ENCODE assay signal across 11 cellular contexts in genomic region chr5:148912714-148913398, GRCh38.
DNase-seq lines count a peak whose midpoint lies in the region; ATAC-seq, FAIRE-seq and TF ChIP-seq lines count a peak whose summit lies in the region.
"Had no signal": no experiment of that assay in that cellular context is flagged by ENCODE, and none has a peak within 500 bp of the region (broad histone marks: within the 10 kb centered on the region; RNA-seq: fewer than 3 reads in every experiment).

No MANE protein-coding gene starts in this region.

- H3K4me2 ChIP-seq in mammary epithelial cell (ENCODE audit: insufficient read depth, low read depth, low read length) (peak overlapping the region; percentile 71), HepG2 (ENCODE audit: low read depth, low read length) (no peak overlapping the region)

- H3K4me3 ChIP-seq in AG04449 (ENCODE audit: low read depth, low read length) = peak overlapping the region; percentile 13
- no peak overlapping the region for H3K4me3 ChIP-seq in HUES48 (ENCODE audit: low read depth, low read length)
- H3K4me3 ChIP-seq in mammary epithelial cell (replicated peaks in 1 of 3; ENCODE audit: insufficient read depth in 1 of 3, low read depth in 2 of 3, low read length in 3 of 3) = no peak overlapping the region
- no peak overlapping the region for H3K4me3 ChIP-seq in HepG2 (replicated peaks in 1 of 3; ENCODE audit: insufficient read depth in 1 of 3, low read depth in 2 of 3, low read length in 3 of 3)

- BruUV-seq in mammary epithelial cell (replicated peaks; lab: Mats Ljungman, UMichigan) (no TSS peak), HepG2 (replicated peaks; lab: Mats Ljungman, UMichigan) (no TSS peak)

- TF ChIP-seq RAD21 in HepG2 (CRISPR knock-in tag; IDR thresholded peaks at IDR 0.05) = no peak

- no peak for TF ChIP-seq POLR2A in HepG2 (IDR thresholded peaks at IDR 0.05; ENCODE audit: insufficient read depth in 1 of 2, low read depth in 2 of 2, low read length in 2 of 2)

- H2AFZ ChIP-seq in mammary epithelial cell (ENCODE audit: low read depth, low read length) = no peak overlapping the region
- H2AFZ ChIP-seq in HepG2 (ENCODE audit: low read length) = no peak overlapping the region

- 0% methylated on average over 9 of the region's 9 CpGs for WGBS in mammary epithelial cell (ENCODE audit: low coverage, missing lambda C conversion rate)
- 0% methylated on average over 9 of the region's 9 CpGs for WGBS in HepG2 (ENCODE audit: low lambda C conversion rate)

- FAIRE-seq in HepG2 (lab: Jason Lieb, UNC) = peak; percentile 37

- no peak overlapping the region for H3K9ac ChIP-seq in HUES48 (ENCODE audit: low read depth, low read length)
- peak overlapping the region; percentile 95 for H3K9ac ChIP-seq in mammary epithelial cell (ENCODE audit: insufficient read depth, low read length)
- no peak overlapping the region for H3K9ac ChIP-seq in HepG2 (ENCODE audit: insufficient read depth, low read depth, low read length)

- intact Hi-C loops in mammary epithelial cell (cut with micrococcal nuclease) (loop anchor here (1.0 to 5.0 kb wide), 10 partner anchors 26 to 201 kb away; partner anchors contain the start of gene SH3TC2), HepG2 (cut with micrococcal nuclease; ENCODE audit: unreplicated experiment) (loop anchor here (1.0 to 2.0 kb wide), 3 partner anchors 86 to 201 kb away; no protein-coding TSS in a partner anchor)

- no peaks in the 10 kb centered on the region for H4K20me1 ChIP-seq in mammary epithelial cell (ENCODE audit: insufficient read depth, low read length)
- H4K20me1 ChIP-seq in HepG2 (ENCODE audit: insufficient read depth, low read length) = no peaks in the 10 kb centered on the region

- TF ChIP-seq CTCF in AG04449 (IDR thresholded peaks at IDR 0.05; ENCODE audit: insufficient read depth, low read length, missing control alignments) = peak; percentile 23
- TF ChIP-seq CTCF in mammary epithelial cell (conservative IDR thresholded peaks at IDR 0.05 in 1 of 2, IDR thresholded peaks at IDR 0.05 in 1 of 2; ENCODE audit: extremely low read depth in 1 of 2, insufficient read depth in 1 of 2, low read depth in 1 of 2, low read length in 2 of 2) = peak; percentile 44 to 70
- TF ChIP-seq CTCF in HepG2 (CRISPR knock-in tag; IDR thresholded peaks at IDR 0.05) = peak; percentile 49

- H3K36me3 ChIP-seq in HUES48 (ENCODE audit: control insufficient read depth, insufficient read depth, low read length) = no peaks in the 10 kb centered on the region
- H3K36me3 ChIP-seq in mammary epithelial cell (ENCODE audit: insufficient read depth, low read length) = no peaks in the 10 kb centered on the region
- H3K36me3 ChIP-seq in HepG2 (replicated peaks in 1 of 2; ENCODE audit: control insufficient read depth in 1 of 2, insufficient read depth in 2 of 2, low read length in 2 of 2) = no peaks in the 10 kb centered on the region
- H3K36me3 ChIP-seq: neutrophil had no signal

- in situ Hi-C loops in mammary epithelial cell (cut with MboI; ENCODE audit: low sequenced_read_pairs in 2 of 2) = loop anchor here in 1 of 2 donors (5.0 kb wide), 3 partner anchors 49 to 81 kb away; no protein-coding TSS in a partner anchor
- in situ Hi-C loops in HepG2 (cut with HindIII; ENCODE audit: extremely low pct_ligation_motif_present, low pct_unique_long_range_greater_than_20kb) = no loop called here

- peak; percentile 79 for ATAC-seq in HepG2
- ATAC-seq in HG02642 (IDR thresholded peaks at IDR 0.05; ENCODE audit: poor library complexity, unreplicated experiment) = no peak

- peak; percentile 93 for DNase-seq in AG04449 (ENCODE audit: low read depth, low spot score)
- peak; percentile 100 for DNase-seq in mammary epithelial cell
- DNase-seq in HepG2 (ENCODE audit: low spot score) = peak; percentile 16
- DNase-seq in NCI-H1048 (lab: John Stamatoyannopoulos, UW) = no peak
- DNase-seq in putamen (ENCODE audit: low spot score) = no peak
- DNase-seq in NK-92 treated with Interleukin-12 subunit alpha and Interleukin-12 subunit beta, amount 100 ng/mL, for 24 hours (lab: John Stamatoyannopoulos, UW) = no peak
- DNase-seq: activated T-cell treated with anti-CD3 and anti-CD28 coated beads for 4 hours, Karpas-422 had no signal

- dilution Hi-C loops in mammary epithelial cell (cut with HindIII; ENCODE audit: low sequenced_read_pairs) = loop anchor here (5.0 kb wide), 3 partner anchors 64 to 199 kb away; no protein-coding TSS in a partner anchor

- CTCF ChIA-PET in AG04449 (lab: Yijun Ruan, JAX) (interaction anchor here (0.8 to 2.3 kb wide), 10 partner anchors 15 to 202 kb away, joined by 3 to 7 read pairs (median 4); no protein-coding TSS in a partner anchor), mammary epithelial cell (lab: Charles Lee; ENCODE audit: low non-redundant PET) (interaction anchor here (0.5 to 1.2 kb wide), 5 partner anchors 44 to 202 kb away, joined by 3 to 21 read pairs (median 4); no protein-coding TSS in a partner anchor), HepG2 (lab: Yijun Ruan, JAX; ENCODE audit: low intra/inter-chr PET ratio, low total read pairs) (no interaction called here)

- peaks cover 26% of the 10 kb centered on the region for H3K4me1 ChIP-seq in HUES48 (ENCODE audit: control insufficient read depth, insufficient read depth, low read length)
- H3K4me1 ChIP-seq in mammary epithelial cell (ENCODE audit: insufficient read depth, low read length) = peaks cover 66% of the 10 kb centered on the region
- H3K4me1 ChIP-seq in HepG2 (ENCODE audit: insufficient read depth, low read length) = no peaks in the 10 kb centered on the region

- POLR2A ChIA-PET in AG04449 (lab: Yijun Ruan, JAX) (no interaction called here), HepG2 (lab: Yijun Ruan, JAX) (no interaction called here)

- TF ChIP-seq EP300 in HepG2 (IDR thresholded peaks at IDR 0.05; ENCODE audit: low read depth in 2 of 2, low read length in 2 of 2) (no peak), HepG2 (CRISPR knock-in tag; IDR thresholded peaks at IDR 0.05; ENCODE audit: borderline replicate concordance) (no peak)

- H3K27me3 ChIP-seq in HUES48 (ENCODE audit: control insufficient read depth, insufficient read depth, low read length) (no peaks in the 10 kb centered on the region), mammary epithelial cell (ENCODE audit: insufficient read depth, low read length) (no peaks in the 10 kb centered on the region), HepG2 (ENCODE audit: control insufficient read depth in 1 of 2, insufficient read depth in 2 of 2, low read length in 2 of 2) (no peaks in the 10 kb centered on the region)
- H3K27me3 ChIP-seq: neutrophil had no signal

- H3K9me3 ChIP-seq in HUES48 (ENCODE audit: control insufficient read depth, insufficient read depth, low read length) (no peaks in the 10 kb centered on the region), mammary epithelial cell (replicated peaks; ENCODE audit: insufficient read depth, low read length) (no peaks in the 10 kb centered on the region), HepG2 (ENCODE audit: low read length) (no peaks in the 10 kb centered on the region)
- H3K9me3 ChIP-seq: neutrophil had no signal

- peak overlapping the region; percentile 97 for H3K27ac ChIP-seq in HUES48 (ENCODE audit: low read depth, low read length)
- peak overlapping the region; percentile 100 for H3K27ac ChIP-seq in mammary epithelial cell (ENCODE audit: insufficient read depth, low read depth, low read length)
- no peak overlapping the region for H3K27ac ChIP-seq in HepG2 (ENCODE audit: extremely low read length, insufficient read depth, low read length)
- H3K27ac ChIP-seq: neutrophil had no signal

- no peaks in the 10 kb centered on the region for H3K79me2 ChIP-seq in mammary epithelial cell (ENCODE audit: insufficient read depth, low read length)
- H3K79me2 ChIP-seq in HepG2 (ENCODE audit: insufficient read depth, low read length) = no peaks in the 10 kb centered on the region

TF ChIP-seq in HepG2, 621 proteins besides CTCF, POLR2A, EP300 and RAD21:
- TF ChIP-seq SMC3 (IDR thresholded peaks at IDR 0.05; ENCODE audit: low read length) (peak; percentile 27; the same call in 1 of the 2 replicates), ZFX (CRISPR knock-in tag; IDR thresholded peaks at IDR 0.05; ENCODE audit: low read depth) (no peak), STAG1 (CRISPR knock-in tag; IDR thresholded peaks at IDR 0.05) (peak; percentile 27; the same call in 1 of the 2 replicates)

Comparison
In these comparisons a context has a peak if more than half of its experiments do, and no peak if none do; other contexts are left out.
1. DNase-seq: peak in AG04449 (single experiment), mammary epithelial cell (single experiment) and HepG2 (single experiment); none in NCI-H1048 (single experiment), putamen (single experiment) and NK-92 treated with Interleukin-12 subunit alpha and Interleukin-12 subunit beta, amount 100 ng/mL, for 24 hours (single experiment).
2. Peak in every context shown above with its lines, with median percentiles within 50 percentile points of each other: CTCF ChIP-seq.